16 cellular contexts compared by ENCODE assay signal in genomic region chr2:98477036-98477435, GRCh38. TPM values are rescaled to one million over a fixed set of nuclear protein-coding genes. Genes with fewer than 3 reads are reported as not detected.
DNase-seq lines count a peak whose midpoint lies in the region; ATAC-seq and TF ChIP-seq lines count a peak whose summit lies in the region.
"Had no signal": no experiment of that assay in that cellular context is flagged by ENCODE, and none has a peak within 500 bp of the region (broad histone marks: within the 10 kb centered on the region; RNA-seq: fewer than 3 reads in every experiment).

No MANE protein-coding gene starts in this region.

- H3K4me3 Mint-ChIP-seq in activated naive CD4-positive, alpha-beta T cell treated with anti-CD3 and anti-CD28 coated beads, Interleukin-2, amount 50 U/mL, for 24 hours: peak overlapping the region; percentile 26
- H3K4me3 Mint-ChIP-seq in T-helper 17 cell (peak overlapping the region; percentile 75), endothelial cell (ENCODE audit: unreplicated experiment) (peak overlapping the region; percentile 51), HFFc6 (no peak overlapping the region)
- no peak overlapping the region for H3K4me3 Mint-ChIP-seq in stimulated activated naive B cell treated with anti-CD40 and anti-IgM and Interleukin-4, amounts not matched to agents 10 μg/mL and 1 μg/mL and 100 μg/mL, for 72 hours

- no peaks in the 10 kb centered on the region for H3K9me3 ChIP-seq in T-helper 17 cell (ENCODE audit: control insufficient read depth, low read length, poor library complexity, severe bottlenecking)
- H3K9me3 ChIP-seq: heart left ventricle, right atrium auricular region, thoracic aorta had no signal

- ATAC-seq in T-helper 17 cell (no peak), GM19035 (IDR thresholded peaks at IDR 0.05; ENCODE audit: unreplicated experiment) (no peak)
- ATAC-seq in stimulated activated naive B cell treated with anti-CD40 and anti-IgM and Interleukin-4, amounts not matched to agents 10 μg/mL and 1 μg/mL and 100 μg/mL, for 72 hours (replicated peaks): no peak
- ATAC-seq: heart left ventricle had no signal

- TF ChIP-seq CTCF in endothelial cell (IDR thresholded peaks at IDR 0.05; ENCODE audit: unreplicated experiment): no peak
- TF ChIP-seq CTCF in HFFc6 (IDR thresholded peaks at IDR 0.05): no peak

- peaks cover 99% of the 10 kb centered on the region for H3K4me1 Mint-ChIP-seq in activated naive CD4-positive, alpha-beta T cell treated with anti-CD3 and anti-CD28 coated beads, Interleukin-2, amount 50 U/mL, for 24 hours
- peaks cover 76% of the 10 kb centered on the region for H3K4me1 Mint-ChIP-seq in T-helper 17 cell
- peaks cover 24% of the 10 kb centered on the region for H3K4me1 Mint-ChIP-seq in endothelial cell (ENCODE audit: unreplicated experiment)
- H3K4me1 Mint-ChIP-seq in stimulated activated naive B cell treated with anti-CD40 and anti-IgM and Interleukin-4, amounts not matched to agents 10 μg/mL and 1 μg/mL and 100 μg/mL, for 72 hours: peaks cover 79 to 90% of the 10 kb centered on the region in 2 donors
- peaks cover 23% of the 10 kb centered on the region for H3K4me1 Mint-ChIP-seq in HFFc6 (ENCODE audit: low read depth)

- H3K9me3 Mint-ChIP-seq in activated naive CD4-positive, alpha-beta T cell treated with anti-CD3 and anti-CD28 coated beads, Interleukin-2, amount 50 U/mL, for 24 hours: no peaks in the 10 kb centered on the region
- H3K9me3 Mint-ChIP-seq in endothelial cell (ENCODE audit: unreplicated experiment) (no peaks in the 10 kb centered on the region), HFFc6 (no peaks in the 10 kb centered on the region)
- no peaks in the 10 kb centered on the region for H3K9me3 Mint-ChIP-seq in stimulated activated naive B cell treated with anti-CD40 and anti-IgM and Interleukin-4, amounts not matched to agents 10 μg/mL and 1 μg/mL and 100 μg/mL, for 72 hours

- intact Hi-C loops in head of caudate nucleus (cut with DNase I): no loop called here

- no peak for DNase-seq in activated naive CD4-positive, alpha-beta T cell treated with anti-CD3 and anti-CD28 coated beads, Interleukin-2, amount 50 U/mL, for 16 hours
- no peak for DNase-seq in T-helper 17 cell
- no peak for DNase-seq in endothelial cell (ENCODE audit: low spot score)
- no peak for DNase-seq in stimulated activated naive B cell treated with anti-CD40 and anti-IgM and Interleukin-4, amounts not matched to agents 10 μg/mL and 1 μg/mL and 100 μg/mL, for 72 hours
- DNase-seq in HFFc6: no peak
- DNase-seq in head of caudate nucleus: no peak
- DNase-seq: activated gamma-delta T cell treated with Interleukin-2 at 50 U/mL for 16 hours, COR-L47, heart left ventricle, NCI-H1436, NCI-H526, Right ventricle myocardium superior had no signal

- H3K27me3 Mint-ChIP-seq in activated naive CD4-positive, alpha-beta T cell treated with anti-CD3 and anti-CD28 coated beads, Interleukin-2, amount 50 U/mL, for 24 hours: no peaks in the 10 kb centered on the region
- H3K27me3 Mint-ChIP-seq in T-helper 17 cell: no peaks in the 10 kb centered on the region
- peaks cover 4% of the 10 kb centered on the region for H3K27me3 Mint-ChIP-seq in endothelial cell (ENCODE audit: unreplicated experiment)
- H3K27me3 Mint-ChIP-seq in stimulated activated naive B cell treated with anti-CD40 and anti-IgM and Interleukin-4, amounts not matched to agents 10 μg/mL and 1 μg/mL and 100 μg/mL, for 72 hours: peaks cover 0 to 3% of the 10 kb centered on the region in 2 donors
- H3K27me3 Mint-ChIP-seq in HFFc6 (ENCODE audit: insufficient read depth): no peaks in the 10 kb centered on the region; the same call in none of the 2 replicates

- H3K27ac Mint-ChIP-seq in activated naive CD4-positive, alpha-beta T cell treated with anti-CD3 and anti-CD28 coated beads, Interleukin-2, amount 50 U/mL, for 24 hours: no peak overlapping the region
- H3K27ac Mint-ChIP-seq in T-helper 17 cell: peak overlapping the region; percentile 95
- H3K27ac Mint-ChIP-seq in endothelial cell (ENCODE audit: unreplicated experiment): no peak overlapping the region
- peak overlapping the region; percentile 75 for H3K27ac Mint-ChIP-seq in stimulated activated naive B cell treated with anti-CD40 and anti-IgM and Interleukin-4, amounts not matched to agents 10 μg/mL and 1 μg/mL and 100 μg/mL, for 72 hours
- H3K27ac Mint-ChIP-seq in HFFc6: no peak overlapping the region

- peaks cover 3% of the 10 kb centered on the region for H3K36me3 Mint-ChIP-seq in activated naive CD4-positive, alpha-beta T cell treated with anti-CD3 and anti-CD28 coated beads, Interleukin-2, amount 50 U/mL, for 24 hours
- H3K36me3 Mint-ChIP-seq in T-helper 17 cell (ENCODE audit: low read depth) (no peaks in the 10 kb centered on the region), endothelial cell (ENCODE audit: low read depth, unreplicated experiment) (peaks cover 9% of the 10 kb centered on the region), HFFc6 (ENCODE audit: low read depth) (no peaks in the 10 kb centered on the region)
- H3K36me3 Mint-ChIP-seq in stimulated activated naive B cell treated with anti-CD40 and anti-IgM and Interleukin-4, amounts not matched to agents 10 μg/mL and 1 μg/mL and 100 μg/mL, for 72 hours: peaks cover 6 to 22% of the 10 kb centered on the region in 2 donors

RNA-seq across cellular contexts. Expression of gene INPP4A, which starts 32.4 kb away (rescaled TPM):
- total RNA-seq in T-helper 17 cell (100 to 1,000 TPM; 109 to 110 TPM), endothelial cell (ENCODE audit: unreplicated experiment) (26.8 TPM)
- total RNA-seq in HFFc6 (2021; fragmentation: NEBNext Ultra II Directional; extraction: Animal tissue kit (Norgen Biotek cat#: 25700)): 10 to 100 TPM; 15.8 to 19.4 (median 18.2) TPM

Comparison
In these comparisons a context has a peak if more than half of its experiments do, and no peak if none do; other contexts are left out.
1. H3K27ac Mint-ChIP-seq: peak in T-helper 17 cell (single experiment) and stimulated activated naive B cell treated with anti-CD40 and anti-IgM and Interleukin-4, amounts not matched to agents 10 μg/mL and 1 μg/mL and 100 μg/mL, for 72 hours (single experiment); none in activated naive CD4-positive, alpha-beta T cell treated with anti-CD3 and anti-CD28 coated beads, Interleukin-2, amount 50 U/mL, for 24 hours (single experiment), endothelial cell (single experiment) and HFFc6 (single experiment).
2. H3K4me3 Mint-ChIP-seq: peak in activated naive CD4-positive, alpha-beta T cell treated with anti-CD3 and anti-CD28 coated beads, Interleukin-2, amount 50 U/mL, for 24 hours (single experiment), T-helper 17 cell (single experiment) and endothelial cell (single experiment); none in stimulated activated naive B cell treated with anti-CD40 and anti-IgM and Interleukin-4, amounts not matched to agents 10 μg/mL and 1 μg/mL and 100 μg/mL, for 72 hours (0 of 2) and HFFc6 (single experiment).